Comparison of ENCODE assay signal across 1 cellular context in genomic region chr6:129940454-129941195, GRCh38.
A peak's percentile ranks its signal among the peaks of the same experiment; 100 is the strongest.
TF ChIP-seq lines count a peak whose summit lies in the region.

No MANE protein-coding gene starts in this region.

TF ChIP-seq in HepG2, 621 proteins besides CTCF, POLR2A, EP300 and RAD21 (continued from another document):
- TF ChIP-seq MED1 (CRISPR knock-in tag; IDR thresholded peaks at IDR 0.05), result no peak
- no peak for TF ChIP-seq MXI1 (IDR thresholded peaks at IDR 0.05; ENCODE audit: borderline replicate concordance, low read depth, low read length)
- TF ChIP-seq BCL6 (CRISPR knock-in tag; IDR thresholded peaks at IDR 0.05), result peak; percentile 91
- no peak for TF ChIP-seq ZFP36L1 (CRISPR knock-in tag; IDR thresholded peaks at IDR 0.05)
- TF ChIP-seq TP53 (CRISPR knock-in tag; conservative IDR thresholded peaks at IDR 0.05), result no peak
- TF ChIP-seq SMARCE1 (IDR thresholded peaks at IDR 0.05; ENCODE audit: borderline replicate concordance), result no peak
